In the genomic region with DNA sequence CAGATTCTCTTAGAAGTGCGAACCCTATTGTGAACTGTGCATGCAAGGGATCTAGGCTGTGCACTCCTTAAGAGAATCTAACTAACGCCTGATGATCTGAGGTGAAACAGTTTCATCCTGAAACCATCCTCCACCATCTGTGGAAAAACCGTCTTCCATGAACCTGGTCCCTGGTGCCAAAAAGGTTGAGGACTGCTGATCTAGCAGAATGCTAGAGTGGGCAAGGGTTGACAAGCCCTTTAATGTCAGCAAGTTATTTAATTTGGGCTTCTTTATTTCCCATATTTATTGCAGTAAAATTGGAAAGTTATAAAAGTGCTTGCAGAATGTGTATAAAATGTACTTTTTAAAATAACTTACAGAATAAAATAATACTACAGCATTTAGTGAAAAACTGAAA, we compare ENCODE assay signal across 3 cellular contexts.
A peak's percentile ranks its signal among the peaks of the same experiment; 100 is the strongest.
TF ChIP-seq lines count a peak whose summit lies in the region.

No MANE protein-coding gene starts in this region.

TF ChIP-seq in HepG2, 621 proteins besides CTCF, POLR2A, EP300 and RAD21:
- TF ChIP-seq GTF2F1 (IDR thresholded peaks at IDR 0.05; ENCODE audit: low read length) (no peak), POGZ (CRISPR knock-in tag; IDR thresholded peaks at IDR 0.05) (no peak), NCOA1 (CRISPR knock-in tag; IDR thresholded peaks at IDR 0.05) (no peak), MAFF (IDR thresholded peaks at IDR 0.05; ENCODE audit: low read depth, low read length) (0 out of 2 replicates have a peak, but pooled peaks have one; percentile 21), MTA3 (CRISPR knock-in tag; IDR thresholded peaks at IDR 0.05) (no peak), ARHGAP35 (CRISPR knock-in tag; IDR thresholded peaks at IDR 0.05; ENCODE audit: borderline replicate concordance) (no peak), ZXDC (CRISPR knock-in tag; IDR thresholded peaks at IDR 0.05) (no peak), MAFK (conservative IDR thresholded peaks at IDR 0.05 in 1 of 2, IDR thresholded peaks at IDR 0.05 in 1 of 2; ENCODE audit: low read length in 2 of 2) (peak; percentile 55 to 67; a peak in 3 of 4 replicates), PLSCR1 (CRISPR knock-in tag; IDR thresholded peaks at IDR 0.05; ENCODE audit: borderline replicate concordance) (no peak), SRY (CRISPR knock-in tag; IDR thresholded peaks at IDR 0.05) (no peak)
- TF ChIP-seq, protein P1, sequence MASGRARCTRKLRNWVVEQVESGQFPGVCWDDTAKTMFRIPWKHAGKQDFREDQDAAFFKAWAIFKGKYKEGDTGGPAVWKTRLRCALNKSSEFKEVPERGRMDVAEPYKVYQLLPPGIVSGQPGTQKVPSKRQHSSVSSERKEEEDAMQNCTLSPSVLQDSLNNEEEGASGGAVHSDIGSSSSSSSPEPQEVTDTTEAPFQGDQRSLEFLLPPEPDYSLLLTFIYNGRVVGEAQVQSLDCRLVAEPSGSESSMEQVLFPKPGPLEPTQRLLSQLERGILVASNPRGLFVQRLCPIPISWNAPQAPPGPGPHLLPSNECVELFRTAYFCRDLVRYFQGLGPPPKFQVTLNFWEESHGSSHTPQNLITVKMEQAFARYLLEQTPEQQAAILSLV (CRISPR knock-in tag; IDR thresholded peaks at IDR 0.05; ENCODE audit: borderline replicate concordance) = no peak

TF ChIP-seq in IMR-90, 13 proteins besides CTCF, POLR2A, EP300 and RAD21:
- TF ChIP-seq MAFK (IDR thresholded peaks at IDR 0.05; ENCODE audit: low read depth, low read length) = peak; percentile 42; the same call in 1 of the 2 replicates
- TF ChIP-seq CEBPB (IDR thresholded peaks at IDR 0.05; ENCODE audit: low read depth, low read length) = no peak
- TF ChIP-seq ELK1 (IDR thresholded peaks at IDR 0.05; ENCODE audit: borderline replicate concordance, low read depth, low read length) = no peak
- TF ChIP-seq MAZ (IDR thresholded peaks at IDR 0.05; ENCODE audit: borderline replicate concordance, low read depth, low read length) = no peak
- TF ChIP-seq MXI1 (IDR thresholded peaks at IDR 0.05; ENCODE audit: borderline replicate concordance, low read depth, low read length) = no peak
- TF ChIP-seq NFE2L2 (IDR thresholded peaks at IDR 0.05; ENCODE audit: low read depth, low read length) = no peak
- TF ChIP-seq FOS (IDR thresholded peaks at IDR 0.05; ENCODE audit: low read depth, low read length) = no peak

TF ChIP-seq in endothelial cell of umbilical vein, 7 proteins besides CTCF, POLR2A, EP300 and RAD21:
- TF ChIP-seq GATA2 (IDR thresholded peaks at IDR 0.05; ENCODE audit: insufficient read depth, insufficient read length, low read depth, low read length) (no peak), EZH2 (IDR thresholded peaks at IDR 0.05; ENCODE audit: borderline replicate concordance, low read depth, low read length, severe bottlenecking) (no peak), MAX (IDR thresholded peaks at IDR 0.05; ENCODE audit: insufficient read depth, insufficient read length) (no peak), JUN (IDR thresholded peaks at IDR 0.05; ENCODE audit: borderline replicate concordance, insufficient read depth, insufficient read length, low read depth) (no peak), MYC (IDR thresholded peaks at IDR 0.05; ENCODE audit: low read depth, low read length) (no peak), POLR2AphosphoS5 (IDR thresholded peaks at IDR 0.05; ENCODE audit: insufficient read depth, low read depth, low read length) (no peak), FOS (IDR thresholded peaks at IDR 0.05; ENCODE audit: borderline replicate concordance, insufficient read depth, low read length) (no peak)
